ENCODE assay signal across 1 cellular context in genomic region chr17:51097708-51098446, GRCh38.
A peak's percentile ranks its signal among the peaks of the same experiment; 100 is the strongest.
TF ChIP-seq lines count a peak whose summit lies in the region.

No MANE protein-coding gene starts in this region.

TF ChIP-seq in HepG2, 621 proteins besides CTCF, POLR2A, EP300 and RAD21 (continued from another document and continues in another):
- TF ChIP-seq MEIS1 (CRISPR knock-in tag; IDR thresholded peaks at IDR 0.05; ENCODE audit: borderline replicate concordance): 0 out of 2 replicates have a peak, but pooled peaks have one; percentile 44
- no peak for TF ChIP-seq ZNF263 (CRISPR knock-in tag; IDR thresholded peaks at IDR 0.05)
- TF ChIP-seq ZMAT3 (CRISPR knock-in tag; conservative IDR thresholded peaks at IDR 0.05): no peak
- no peak for TF ChIP-seq ZNF562 (CRISPR knock-in tag; IDR thresholded peaks at IDR 0.05; ENCODE audit: borderline replicate concordance)
- no peak for TF ChIP-seq JUNB (CRISPR knock-in tag; IDR thresholded peaks at IDR 0.05; ENCODE audit: borderline replicate concordance)
- TF ChIP-seq ZC3H4 (CRISPR knock-in tag; IDR thresholded peaks at IDR 0.05; ENCODE audit: borderline replicate concordance): no peak
- no peak for TF ChIP-seq ZNF225 (CRISPR knock-in tag; IDR thresholded peaks at IDR 0.05)
- TF ChIP-seq SOX5 (CRISPR knock-in tag; IDR thresholded peaks at IDR 0.05; ENCODE audit: borderline replicate concordance): peak; percentile 76
- 0 out of 2 replicates have a peak, but pooled peaks have one; percentile 43 for TF ChIP-seq HNF1B (CRISPR knock-in tag; IDR thresholded peaks at IDR 0.05)
- TF ChIP-seq ZNF496 (CRISPR knock-in tag; IDR thresholded peaks at IDR 0.05; ENCODE audit: insufficient replicate concordance): no peak
- TF ChIP-seq CREB1 (IDR thresholded peaks at IDR 0.05): no peak
- peak; percentile 55 for TF ChIP-seq CREB1 (CRISPR knock-in tag; IDR thresholded peaks at IDR 0.05)
- no peak for TF ChIP-seq BCL6 (CRISPR knock-in tag; IDR thresholded peaks at IDR 0.05)
- TF ChIP-seq PCBP2 (optimal IDR thresholded peaks at IDR 0.05; ENCODE audit: low read depth, low read length, poor library complexity, severe bottlenecking): no peak
- TF ChIP-seq ARID5B (CRISPR knock-in tag; IDR thresholded peaks at IDR 0.05): peak; percentile 53
- no peak for TF ChIP-seq ZSCAN31 (CRISPR knock-in tag; IDR thresholded peaks at IDR 0.05; ENCODE audit: low read depth)
- no peak for TF ChIP-seq ZSCAN22 (CRISPR knock-in tag; IDR thresholded peaks at IDR 0.05)
- TF ChIP-seq HNF4G (IDR thresholded peaks at IDR 0.05; ENCODE audit: borderline replicate concordance, low read depth, low read length): peak; percentile 63
- no peak for TF ChIP-seq HNF4G (CRISPR knock-in tag; IDR thresholded peaks at IDR 0.05; ENCODE audit: borderline replicate concordance, low read depth)
- no peak for TF ChIP-seq NONO (IDR thresholded peaks at IDR 0.05)
- 0 out of 2 replicates have a peak, but pooled peaks have one; percentile 42 for TF ChIP-seq NONO (CRISPR knock-in tag; conservative IDR thresholded peaks at IDR 0.05)
- TF ChIP-seq ZNF281 (CRISPR knock-in tag; IDR thresholded peaks at IDR 0.05; ENCODE audit: borderline replicate concordance): no peak
- TF ChIP-seq DMAP1 (CRISPR knock-in tag; IDR thresholded peaks at IDR 0.05): no peak
- TF ChIP-seq ZIK1 (CRISPR knock-in tag; IDR thresholded peaks at IDR 0.05; ENCODE audit: borderline replicate concordance, low read depth): no peak
- 0 out of 2 replicates have a peak, but pooled peaks have one; percentile 29 for TF ChIP-seq CENPBD1 (CRISPR knock-in tag; IDR thresholded peaks at IDR 0.05; ENCODE audit: borderline replicate concordance, low read depth)
- no peak for TF ChIP-seq ZBTB40 (IDR thresholded peaks at IDR 0.05)
- no peak for TF ChIP-seq ZBTB40 (CRISPR knock-in tag; IDR thresholded peaks at IDR 0.05)
- no peak for TF ChIP-seq RORA (CRISPR knock-in tag; IDR thresholded peaks at IDR 0.05)
- TF ChIP-seq ZNF709 (CRISPR knock-in tag; IDR thresholded peaks at IDR 0.05): no peak
- TF ChIP-seq ZC3H13 (CRISPR knock-in tag; IDR thresholded peaks at IDR 0.05): no peak
- no peak for TF ChIP-seq PLSCR1 (CRISPR knock-in tag; IDR thresholded peaks at IDR 0.05; ENCODE audit: borderline replicate concordance)
- TF ChIP-seq ZNF460 (CRISPR knock-in tag; IDR thresholded peaks at IDR 0.05; ENCODE audit: borderline replicate concordance): no peak
- TF ChIP-seq SCMH1 (CRISPR knock-in tag; IDR thresholded peaks at IDR 0.05; ENCODE audit: borderline replicate concordance): no peak
- TF ChIP-seq ZBTB38 (CRISPR knock-in tag; IDR thresholded peaks at IDR 0.05): no peak
- no peak for TF ChIP-seq ZNF292 (CRISPR knock-in tag; IDR thresholded peaks at IDR 0.05; ENCODE audit: borderline replicate concordance, low read depth)
- no peak for TF ChIP-seq ZFP36 (IDR thresholded peaks at IDR 0.05; ENCODE audit: borderline replicate concordance, low read depth, low read length, partially characterized antibody)
- no peak for TF ChIP-seq TRIM22 (IDR thresholded peaks at IDR 0.05)
- TF ChIP-seq ZNF251 (CRISPR knock-in tag; IDR thresholded peaks at IDR 0.05): no peak
- no peak for TF ChIP-seq USF2 (IDR thresholded peaks at IDR 0.05; ENCODE audit: low read depth, low read length)
- no peak for TF ChIP-seq USF2 (CRISPR knock-in tag; IDR thresholded peaks at IDR 0.05; ENCODE audit: borderline replicate concordance)
